Comparison of ENCODE assay signal across 13 cellular contexts in the genomic region with DNA sequence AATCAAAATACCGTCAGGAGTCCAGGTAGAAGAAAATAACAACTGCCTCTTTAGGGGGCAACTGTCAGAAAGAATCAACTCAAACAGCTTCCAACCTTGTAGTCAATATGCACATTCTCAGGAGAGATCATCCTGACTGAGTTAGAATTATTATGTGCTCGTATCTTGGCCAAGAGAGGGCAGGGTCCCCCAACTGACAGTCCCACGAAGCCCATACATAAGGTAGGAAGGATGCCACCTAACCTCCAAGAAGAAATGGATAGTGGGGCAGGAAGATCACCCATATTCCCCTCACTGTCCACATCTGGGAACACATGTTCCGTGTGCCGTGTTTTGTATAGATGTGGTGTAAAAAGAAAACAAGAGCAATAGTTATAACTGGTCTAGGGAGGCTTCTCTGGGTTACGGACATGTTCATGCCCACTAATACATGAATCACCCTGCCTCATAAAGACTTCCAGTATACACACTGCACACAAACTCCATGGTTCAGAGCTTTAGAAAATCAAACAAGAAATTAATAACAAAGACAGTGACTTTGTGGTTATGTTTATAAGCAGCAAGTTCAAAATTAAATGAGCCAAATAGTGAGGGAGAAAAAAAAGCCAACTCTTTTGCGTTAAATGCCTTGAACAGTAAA.
"Had no signal": no experiment of that assay in that cellular context is flagged by ENCODE, and none has a peak within 500 bp of the region (broad histone marks: within the 10 kb centered on the region; RNA-seq: fewer than 3 reads in every experiment).

No MANE protein-coding gene starts in this region.

- H3K4me1 ChIP-seq: left lung, uterus had no signal

- DNase-seq: activated CD4-positive, alpha-beta T cell treated with anti-CD3 and anti-CD28 coated beads for 48 hours; activated CD8-positive, alpha-beta memory T cell treated with anti-CD3 and anti-CD28 coated beads, Interleukin-2, amount 50 U/mL, for 48 hours; activated CD8-positive, alpha-beta T cell treated with anti-CD3 and anti-CD28 coated beads, Interleukin-2, amount 10 ng/mL, durations not matched to agents 7 days and 5 days; activated naive CD8-positive, alpha-beta T cell treated with anti-CD3 and anti-CD28 coated beads, Interleukin-2, amount 10 ng/mL, durations not matched to agents 7 days and 5 days; anterior cingulate cortex; caudate nucleus; effector CD8-positive, alpha-beta T cell; left lung; occipital lobe; uterus had no signal

- H3K27me3 ChIP-seq: left lung, uterus had no signal

- H3K36me3 ChIP-seq: left lung, uterus had no signal

- H3K9me3 ChIP-seq: left lung, uterus had no signal

- H3K4me3 ChIP-seq: coronary artery, left lung, uterus had no signal

- H3K27ac ChIP-seq: coronary artery, epithelial cell of prostate, left lung, uterus had no signal

- ATAC-seq: activated CD8-positive, alpha-beta T cell treated with anti-CD3 and anti-CD28 coated beads, Interleukin-2, amount 10 ng/mL, durations not matched to agents 7 days and 5 days; WTC11 had no signal
